1 cellular context compared by ENCODE assay signal in the genomic region with DNA sequence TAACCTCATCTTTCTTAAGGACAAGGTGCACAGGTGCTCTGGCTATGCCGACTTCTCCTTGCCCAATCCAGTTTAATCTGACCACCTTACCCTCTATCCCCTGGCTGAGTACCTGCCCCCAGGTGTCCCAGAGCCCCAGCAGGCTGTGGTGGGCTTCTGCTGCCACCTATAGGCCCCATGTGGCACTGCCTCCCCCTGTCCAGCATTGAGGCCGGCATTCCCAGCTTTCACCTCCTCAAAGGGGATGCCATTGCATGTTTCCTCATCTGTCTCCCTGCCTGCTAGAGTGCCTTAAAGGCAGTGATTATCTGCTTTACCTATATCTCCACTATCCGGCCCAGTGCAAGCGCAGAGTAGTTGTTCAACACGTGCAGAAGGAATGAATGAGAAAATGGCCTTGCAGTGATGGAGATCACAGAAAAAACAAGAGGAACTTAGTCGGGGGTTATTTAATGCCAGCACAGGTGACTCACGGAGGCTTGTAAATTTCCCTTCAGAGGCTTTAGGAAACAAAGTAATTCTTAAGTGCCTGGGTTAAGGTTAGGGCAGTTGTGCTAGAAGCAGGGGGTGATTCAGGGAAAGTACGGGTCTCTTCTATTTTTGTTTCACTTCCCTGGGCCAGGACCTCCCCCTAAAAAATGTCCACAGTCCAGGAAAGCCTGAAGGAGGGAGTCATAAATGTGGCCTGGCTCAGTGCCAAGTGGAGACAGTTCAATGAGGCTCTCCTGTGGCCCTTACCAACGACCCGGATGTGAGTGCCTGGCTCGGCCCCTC.
A peak's percentile ranks its signal among the peaks of the same experiment; 100 is the strongest.
TF ChIP-seq lines count a peak whose summit lies in the region.

No MANE protein-coding gene starts in this region.

TF ChIP-seq in K562, 482 proteins besides CTCF, POLR2A, EP300 and RAD21 (continued from another document):
- TF ChIP-seq CTBP1 (IDR thresholded peaks at IDR 0.05; ENCODE audit: borderline replicate concordance) (0 out of 2 replicates have a peak, but pooled peaks have one; percentile 14), EZH2 (IDR thresholded peaks at IDR 0.05; ENCODE audit: borderline replicate concordance, low read depth, low read length) (no peak), CHD1 (IDR thresholded peaks at IDR 0.05; ENCODE audit: low read length) (no peak), RUNX1 (IDR thresholded peaks at IDR 0.05; ENCODE audit: low read depth) (no peak), SMC3 (conservative IDR thresholded peaks at IDR 0.05; ENCODE audit: insufficient read depth, low read depth, low read length) (peak; percentile 69), ZEB2 (IDR thresholded peaks at IDR 0.05) (peak; percentile 51; the same call in 1 of the 2 replicates), SREBF2 (CRISPR knock-in tag; IDR thresholded peaks at IDR 0.05) (0 out of 2 replicates have a peak, but pooled peaks have one; percentile 23), NFIX (CRISPR knock-in tag; IDR thresholded peaks at IDR 0.05; ENCODE audit: low read depth) (peak; percentile 62; the same call in 1 of the 2 replicates), CBFA2T2 (conservative IDR thresholded peaks at IDR 0.05) (no peak), KLF16 (IDR thresholded peaks at IDR 0.05) (peak; percentile 49; the same call in 1 of the 2 replicates), IRF2 (CRISPR knock-in tag; IDR thresholded peaks at IDR 0.05) (0 out of 2 replicates have a peak, but pooled peaks have one; percentile 27), ZNF830 (CRISPR knock-in tag; IDR thresholded peaks at IDR 0.05) (no peak), NFIC (IDR thresholded peaks at IDR 0.05) (peak; percentile 94), BRCA1 (IDR thresholded peaks at IDR 0.05) (no peak), BRCA1 (CRISPR knock-in tag; IDR thresholded peaks at IDR 0.05) (no peak), RCOR1 (IDR thresholded peaks at IDR 0.05; ENCODE audit: borderline replicate concordance in 1 of 2, low read depth in 2 of 2, low read length in 2 of 2) (0 out of 4 replicates have a peak, but pooled peaks of 1 of the 2 experiments have one; percentile 17), TEAD1 (CRISPR knock-in tag; IDR thresholded peaks at IDR 0.05) (0 out of 4 replicates have a peak, but pooled peaks of 1 of the 2 experiments have one; percentile 42), CC2D1A (IDR thresholded peaks at IDR 0.05) (0 out of 2 replicates have a peak, but pooled peaks have one; percentile 14), TRIM24 (IDR thresholded peaks at IDR 0.05) (no peak), ETV1 (tag; conservative IDR thresholded peaks at IDR 0.05; ENCODE audit: low read depth) (no peak)
TF ChIP-seq in K562: peak in this region for 13.
